Comparison of ENCODE assay signal across 8 cellular contexts in genomic region chr20:17873410-17874270, GRCh38.
DNase-seq lines count a peak whose midpoint lies in the region; ATAC-seq, FAIRE-seq and TF ChIP-seq lines count a peak whose summit lies in the region.

No MANE protein-coding gene starts in this region.

- FAIRE-seq in urothelium cell line (lab: Jason Lieb, UNC): no peak

- no peaks in the 10 kb centered on the region for H3K9me3 Mint-ChIP-seq in effector memory CD8-positive, alpha-beta T cell

- H3K4me1 Mint-ChIP-seq in effector memory CD8-positive, alpha-beta T cell (ENCODE audit: low read depth in 2 of 2): peaks cover 9 to 15% of the 10 kb centered on the region in 2 donors

- intact Hi-C loops in body of pancreas (cut with DNase I): no loop called here

- peak overlapping the region in 1 of 2 donors; percentile 69 for H3K27ac Mint-ChIP-seq in effector memory CD8-positive, alpha-beta T cell

- TF ChIP-seq RAD21 in liver (IDR thresholded peaks at IDR 0.05): peak in 1 of 2 donors; percentile 35

- no peaks in the 10 kb centered on the region for H3K27me3 ChIP-seq in body of pancreas
- H3K27me3 ChIP-seq in liver (ENCODE audit: control insufficient read depth in 4 of 4, insufficient read depth in 4 of 4, low read length in 3 of 4): no peaks in the 10 kb centered on the region

- TF ChIP-seq POLR2A in body of pancreas (IDR thresholded peaks at IDR 0.05): peak in 2 of 3 donors; percentile 39 to 47

- H3K4me3 Mint-ChIP-seq in effector memory CD8-positive, alpha-beta T cell: no peak overlapping the region

- H3K27me3 Mint-ChIP-seq in effector memory CD8-positive, alpha-beta T cell: peaks cover 25 to 54% of the 10 kb centered on the region in 2 donors

- H3K9me3 ChIP-seq in body of pancreas (no peaks in the 10 kb centered on the region), liver (ENCODE audit: control insufficient read depth in 4 of 4, low read length in 3 of 4) (no peaks in the 10 kb centered on the region)

- ATAC-seq in body of pancreas: peak; percentile 76
- no peak for ATAC-seq in GM19467 (IDR thresholded peaks at IDR 0.05; ENCODE audit: unreplicated experiment)
- no peak for ATAC-seq in effector memory CD8-positive, alpha-beta T cell (replicated peaks)
- no peak for ATAC-seq in HG02973 (IDR thresholded peaks at IDR 0.05; ENCODE audit: unreplicated experiment)

- H3K36me3 ChIP-seq in body of pancreas (replicated peaks in 1 of 2; ENCODE audit: insufficient read depth in 1 of 2, low read depth in 2 of 2) (no peaks in the 10 kb centered on the region), liver (ENCODE audit: control insufficient read depth in 4 of 4, insufficient read depth in 3 of 4, low read depth in 1 of 4, low read length in 3 of 4) (no peaks in the 10 kb centered on the region)

- H3K27ac ChIP-seq in body of pancreas (peak overlapping the region; percentile 77 to 89 (median 84)), liver (ENCODE audit: low read depth in 1 of 2, low read length in 2 of 2) (peak overlapping the region; percentile 45 to 93)

- H3K4me1 ChIP-seq in body of pancreas: peaks cover 41% of the 10 kb centered on the region
- peaks cover 22 to 62% (median 55%) of the 10 kb centered on the region in 4 donors for H3K4me1 ChIP-seq in liver (ENCODE audit: control insufficient read depth in 4 of 4, insufficient read depth in 4 of 4, low read length in 3 of 4)

- H3K4me3 ChIP-seq in body of pancreas (no peak overlapping the region), liver (ENCODE audit: low read depth in 1 of 3, low read length in 3 of 3) (peak overlapping the region in 1 of 3 donors; percentile 13)

- H3K36me3 Mint-ChIP-seq in effector memory CD8-positive, alpha-beta T cell (ENCODE audit: insufficient read depth): no peaks in the 10 kb centered on the region

- TF ChIP-seq CTCF in body of pancreas (IDR thresholded peaks at IDR 0.05) (no peak), liver (IDR thresholded peaks at IDR 0.05; ENCODE audit: low read depth, low read length, missing input control) (no peak)

- 18 to 19% methylated on average over 10 to 14 of the region's 14 CpGs for WGBS in body of pancreas, 2 donors
- WGBS in liver: 27% methylated on average over 14 of the region's 14 CpGs

- peak; percentile 49 for DNase-seq in COR-L47 (lab: John Stamatoyannopoulos, UW)
- peak; percentile 63 for DNase-seq in NCI-H2029 treated with DMSO at 0.1 percent for 48 hours (lab: John Stamatoyannopoulos, UW)
- DNase-seq in body of pancreas: peak; percentile 92 to 97 (median 96)
- peak; percentile 56 for DNase-seq in urothelium cell line (ENCODE audit: low spot score)
- no peak for DNase-seq in effector memory CD8-positive, alpha-beta T cell

- no peak overlapping the region for H3K9ac ChIP-seq in liver (ENCODE audit: low read depth in 1 of 2, low read length in 2 of 2)

TF ChIP-seq in liver, 16 proteins besides CTCF, POLR2A, EP300 and RAD21:
- peak in 1 of 2 donors; percentile 47 for TF ChIP-seq JUND (IDR thresholded peaks at IDR 0.05)
- TF ChIP-seq REST (IDR thresholded peaks at IDR 0.05): no peak
- peak; percentile 33 for TF ChIP-seq FOXA2 (IDR thresholded peaks at IDR 0.05)
- no peak for TF ChIP-seq GABPA (IDR thresholded peaks at IDR 0.05 in 1 of 2, conservative IDR thresholded peaks at IDR 0.05 in 1 of 2)
- TF ChIP-seq TAF1 (conservative IDR thresholded peaks at IDR 0.05): peak; percentile 21
- peak; percentile 69 to 76 for TF ChIP-seq HNF4A (conservative IDR thresholded peaks at IDR 0.05)
- TF ChIP-seq HNF4G (IDR thresholded peaks at IDR 0.05): no peak
- peak; percentile 54 to 75 for TF ChIP-seq RXRA (IDR thresholded peaks at IDR 0.05)
- TF ChIP-seq SP1 (IDR thresholded peaks at IDR 0.05): peak; percentile 75
- TF ChIP-seq FOXA1 (IDR thresholded peaks at IDR 0.05): no peak
- peak; percentile 34 for TF ChIP-seq YY1 (IDR thresholded peaks at IDR 0.05)
- no peak for TF ChIP-seq NR2F2 (IDR thresholded peaks at IDR 0.05)
- TF ChIP-seq ZBTB33 (IDR thresholded peaks at IDR 0.05): no peak
- no peak for TF ChIP-seq ATF3 (IDR thresholded peaks at IDR 0.05)
- no peak for TF ChIP-seq EGR1 (IDR thresholded peaks at IDR 0.05; ENCODE audit: low read depth in 2 of 2)
- TF ChIP-seq MAX (IDR thresholded peaks at IDR 0.05): peak; percentile 26

Comparison
In these comparisons a context has a peak if more than half of its experiments do, and no peak if none do; other contexts are left out.
1. DNase-seq: peak in COR-L47 (single experiment), NCI-H2029 treated with DMSO at 0.1 percent for 48 hours (single experiment), body of pancreas (4 of 4) and urothelium cell line (single experiment); none in effector memory CD8-positive, alpha-beta T cell (0 of 3).